ENCODE assay signal across 15 cellular contexts in genomic region chr6:126919947-126920346, GRCh38.
DNase-seq lines count a peak whose midpoint lies in the region; ATAC-seq and TF ChIP-seq lines count a peak whose summit lies in the region.
"Had no signal": no experiment of that assay in that cellular context is flagged by ENCODE, and none has a peak within 500 bp of the region (broad histone marks: within the 10 kb centered on the region; RNA-seq: fewer than 3 reads in every experiment).

No MANE protein-coding gene starts in this region.

- no peak overlapping the region for H2BK12ac ChIP-seq in mesenchymal stem cell (ENCODE audit: low read length in 2 of 2)

- H3K4ac ChIP-seq in mesenchymal stem cell (ENCODE audit: low read depth in 1 of 2, low read length in 2 of 2): no peak overlapping the region

- ATAC-seq in PC-3 (peak; percentile 42; the same call in 1 of the 2 replicates), HG02981 (IDR thresholded peaks at IDR 0.05; ENCODE audit: unreplicated experiment) (no peak), HG03342 (IDR thresholded peaks at IDR 0.05; ENCODE audit: unreplicated experiment) (no peak)
- ATAC-seq: GM23338 had no signal

- H4K91ac ChIP-seq in mesenchymal stem cell (ENCODE audit: low read length): no peak overlapping the region

- POLR2A ChIA-PET in PC-3 (lab: Charles Lee; ENCODE audit: unreplicated experiment): no interaction called here

- no peaks in the 10 kb centered on the region for H3K27me3 ChIP-seq in PC-3 (ENCODE audit: low read length)
- H3K27me3 ChIP-seq in mesenchymal stem cell (ENCODE audit: control insufficient read depth in 1 of 2, insufficient read depth in 1 of 2, low read length in 2 of 2): no peaks in the 10 kb centered on the region
- H3K27me3 ChIP-seq: vagina had no signal

- H3K4me3 ChIP-seq in AG10803 (ENCODE audit: low read length): no peak overlapping the region
- no peak overlapping the region for H3K4me3 ChIP-seq in PC-3 (ENCODE audit: low read length)
- no peak overlapping the region for H3K4me3 ChIP-seq in mesenchymal stem cell (ENCODE audit: insufficient read depth in 1 of 2, low read depth in 1 of 2, low read length in 2 of 2)
- H3K4me3 ChIP-seq: GM23338, vagina had no signal

- H2BK120ac ChIP-seq in mesenchymal stem cell (ENCODE audit: low read depth, low read length): no peak overlapping the region

- no peaks in the 10 kb centered on the region for H3K36me3 ChIP-seq in PC-3 (ENCODE audit: low read depth, low read length)
- no peaks in the 10 kb centered on the region for H3K36me3 ChIP-seq in mesenchymal stem cell (ENCODE audit: control insufficient read depth in 1 of 2, insufficient read depth in 2 of 2, low read depth in 1 of 2, low read length in 2 of 2)
- H3K36me3 ChIP-seq: vagina had no signal

- no peaks in the 10 kb centered on the region for H3K79me1 ChIP-seq in mesenchymal stem cell (replicated peaks; ENCODE audit: low read length, poor library complexity, severe bottlenecking)

- H3K4me2 ChIP-seq in PC-3 (ENCODE audit: low read length) (no peak overlapping the region), mesenchymal stem cell (ENCODE audit: low read length, poor library complexity, severe bottlenecking) (no peak overlapping the region)
- H3K4me2 ChIP-seq: GM23338 had no signal

- H3K9me2 ChIP-seq in PC-3 (replicated peaks; ENCODE audit: low read length): no peaks in the 10 kb centered on the region

- no peak overlapping the region for H4K8ac ChIP-seq in mesenchymal stem cell (ENCODE audit: low read length)

- no peak for TF ChIP-seq CTCF in AG10803 (conservative IDR thresholded peaks at IDR 0.05; ENCODE audit: low read length)
- no peak for TF ChIP-seq CTCF in PC-3 (conservative IDR thresholded peaks at IDR 0.05; ENCODE audit: low read depth, low read length)
- no peak for TF ChIP-seq CTCF in GM13976 (IDR thresholded peaks at IDR 0.05; ENCODE audit: borderline replicate concordance, control extremely low read depth, extremely low read depth, insufficient read depth, missing control alignments)

- H3F3A ChIP-seq in PC-3 (ENCODE audit: low read length, unreplicated experiment): no peaks in the 10 kb centered on the region

- no peak overlapping the region for H3K14ac ChIP-seq in mesenchymal stem cell (ENCODE audit: low read length in 2 of 2)

- H3K27ac ChIP-seq in PC-3 (ENCODE audit: low read length): no peak overlapping the region
- H3K27ac ChIP-seq in mesenchymal stem cell (ENCODE audit: low read length, poor library complexity, severe bottlenecking): no peak overlapping the region
- H3K27ac ChIP-seq: vagina had no signal

- H3K18ac ChIP-seq in mesenchymal stem cell (ENCODE audit: low read depth in 1 of 2, low read length in 2 of 2): no peak overlapping the region

- no peak overlapping the region for H3K23ac ChIP-seq in mesenchymal stem cell (ENCODE audit: low read length in 2 of 2)

- intact Hi-C loops in PC-3 (cut with micrococcal nuclease): no loop called here

- no peaks in the 10 kb centered on the region for H3K79me2 ChIP-seq in PC-3 (ENCODE audit: low read length)

- H3K9ac ChIP-seq in PC-3 (ENCODE audit: low read length) (no peak overlapping the region), mesenchymal stem cell (ENCODE audit: low read length) (peak overlapping the region; percentile 47)

- H2BK5ac ChIP-seq in mesenchymal stem cell (ENCODE audit: low read depth, low read length, poor library complexity, severe bottlenecking): no peak overlapping the region

- in situ Hi-C loops in GM13976 (cut with MboI; ENCODE audit: low sequenced_read_pairs, unreplicated experiment): no loop called here

- no peaks in the 10 kb centered on the region for H4K20me1 ChIP-seq in PC-3 (ENCODE audit: low read length)

- H3K9me3 ChIP-seq in PC-3 (ENCODE audit: low read length) (no peaks in the 10 kb centered on the region), mesenchymal stem cell (ENCODE audit: control insufficient read depth, low read length) (no peaks in the 10 kb centered on the region)
- H3K9me3 ChIP-seq: vagina had no signal

- WGBS in mesenchymal stem cell: 0% methylated on average over 1 of the region's 1 CpG

- CTCF ChIA-PET in PC-3 (lab: Charles Lee): no interaction called here

- H2AK5ac ChIP-seq in mesenchymal stem cell (ENCODE audit: low read length, severe bottlenecking): no peak overlapping the region

- no TSS peak for BruUV-seq in PC-3 (replicated peaks; lab: Mats Ljungman, UMichigan)

- no peak overlapping the region for H2BK15ac ChIP-seq in mesenchymal stem cell (ENCODE audit: low read depth, poor library complexity, severe bottlenecking)

- peak; percentile 94 for DNase-seq in AG10803 (ENCODE audit: low read depth)
- peak; percentile 47 for DNase-seq in PC-3
- peak; percentile 60 for DNase-seq in dermis blood vessel endothelial cell
- DNase-seq in mesenchymal stem cell: peak; percentile 99
- DNase-seq in GM13976 (ENCODE audit: low spot score): no peak
- DNase-seq in DMS153 treated with DMSO at 0.1 percent for 48 hours (lab: John Stamatoyannopoulos, UW; ENCODE audit: unreplicated experiment): no peak
- DNase-seq: activated CD8-positive, alpha-beta memory T cell treated with anti-CD3 and anti-CD28 coated beads, Interleukin-2, amount 50 U/mL, for 48 hours; Kasumi-1; kidney; nephron progenitor cell; stimulated activated CD4-positive, alpha-beta T cell treated with anti-CD3 and anti-CD28 coated beads, Interleukin-12 subunit alpha, Interleukin-12 subunit beta, amount 100 ng/mL, for 4 hours had no signal

- no peaks in the 10 kb centered on the region for H3K4me1 ChIP-seq in PC-3 (ENCODE audit: insufficient read depth, low read length)
- no peaks in the 10 kb centered on the region for H3K4me1 ChIP-seq in mesenchymal stem cell (ENCODE audit: control insufficient read depth, insufficient read depth, low read depth, low read length)

- H2AFZ ChIP-seq in PC-3 (ENCODE audit: low read length) (no peak overlapping the region), mesenchymal stem cell (ENCODE audit: low read depth, low read length) (no peak overlapping the region)
- H2AFZ ChIP-seq: GM23338 had no signal

Comparison
In these comparisons a context has a peak if more than half of its experiments do, and no peak if none do; other contexts are left out.
1. DNase-seq: peak in AG10803 (single experiment), PC-3 (single experiment), dermis blood vessel endothelial cell (single experiment) and mesenchymal stem cell (single experiment); none in GM13976 (single experiment) and DMS153 treated with DMSO at 0.1 percent for 48 hours (single experiment).